In the genomic region with DNA sequence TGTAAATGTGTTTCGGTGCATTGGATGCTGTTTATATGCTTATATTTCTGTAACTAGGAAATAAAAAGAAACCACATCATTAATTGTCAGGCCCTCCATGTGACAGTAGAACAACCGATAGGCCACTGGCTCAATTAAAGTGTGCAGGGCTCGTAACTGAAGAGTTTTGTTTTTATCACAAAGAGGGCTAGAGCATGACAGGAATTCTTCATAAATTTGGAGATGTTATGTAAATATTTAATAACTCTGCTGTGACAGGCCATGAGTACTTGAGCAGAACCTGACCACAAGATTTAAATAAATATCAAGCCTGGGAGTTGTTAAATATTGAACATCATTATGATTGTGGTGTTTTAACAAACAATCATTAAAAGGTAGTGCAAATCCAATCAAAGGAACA, we compare ENCODE assay signal across 18 cellular contexts. TPM values are rescaled to one million over a fixed set of nuclear protein-coding genes. Genes with fewer than 3 reads are reported as not detected.
"Had no signal": no experiment of that assay in that cellular context is flagged by ENCODE, and none has a peak within 500 bp of the region (broad histone marks: within the 10 kb centered on the region; RNA-seq: fewer than 3 reads in every experiment).

No MANE protein-coding gene starts in this region.

- H3K27ac ChIP-seq: body of pancreas, colonic mucosa, hepatocyte, neutrophil, thyroid gland had no signal

- H3K4me1 ChIP-seq: body of pancreas, colonic mucosa, thyroid gland had no signal

- H3K36me3 ChIP-seq: colonic mucosa, neutrophil, thyroid gland had no signal

- ATAC-seq: body of pancreas; esophagus mucosa; left ventricle myocardium superior; natural killer cell; stimulated activated naive B cell treated with anti-CD40 and anti-IgM and Interleukin-4, amounts not matched to agents 10 μg/mL and 1 μg/mL and 100 μg/mL, for 72 hours had no signal

- H3K4me3 ChIP-seq: body of pancreas, colonic mucosa, hepatocyte, thyroid gland had no signal

- H3K27me3 ChIP-seq: body of pancreas, colonic mucosa, hepatocyte, neutrophil, thyroid gland had no signal

- DNase-seq: activated CD4-positive, alpha-beta T cell treated with anti-CD3 and anti-CD28 coated beads, Interleukin-2, amount 10 ng/mL, durations not matched to agents 7 days and 5 days; activated CD8-positive, alpha-beta memory T cell treated with anti-CD3 and anti-CD28 coated beads, Interleukin-2, amount 50 U/mL, for 48 hours; activated gamma-delta T cell treated with Interleukin-2 at 50 U/mL for 16 hours; activated naive CD8-positive, alpha-beta T cell treated with anti-CD3 and anti-CD28 coated beads for 36 hours; amygdala; body of pancreas; caudate nucleus; colonic mucosa; left ventricle myocardium superior; natural killer cell; posterior cingulate gyrus; retina; stimulated activated CD4-positive, alpha-beta T cell treated with anti-CD3 and anti-CD28 coated beads, Interleukin-2, amount 100 ng/mL, for 48 hours; stimulated activated naive B cell treated with anti-CD40 and anti-IgM and Interleukin-4, amounts not matched to agents 10 μg/mL and 1 μg/mL and 100 μg/mL, for 72 hours; thyroid gland had no signal

- H3K9me3 ChIP-seq: body of pancreas, colonic mucosa, neutrophil, thyroid gland had no signal

RNA-seq across cellular contexts. Expression of a gene that starts 55.9 kb away (rescaled TPM):
- total RNA-seq: natural killer cell had no signal
